12 cellular contexts compared by ENCODE assay signal in genomic region chr6:34241351-34242215, GRCh38. TPM values are rescaled to one million over a fixed set of nuclear protein-coding genes. Genes with fewer than 3 reads are reported as not detected.
A peak's percentile ranks its signal among the peaks of the same experiment; 100 is the strongest.
DNase-seq lines count a peak whose midpoint lies in the region; ATAC-seq, FAIRE-seq and TF ChIP-seq lines count a peak whose summit lies in the region.
"Had no signal": no experiment of that assay in that cellular context is flagged by ENCODE, and none has a peak within 500 bp of the region (broad histone marks: within the 10 kb centered on the region; RNA-seq: fewer than 3 reads in every experiment).

No MANE protein-coding gene starts in this region.

- peaks cover 65% of the 10 kb centered on the region for H3K36me3 Mint-ChIP-seq in activated CD4-positive, alpha-beta memory T cell treated with anti-CD3 and anti-CD28 coated beads, Interleukin-2, amount 10 ng/mL, durations not matched to agents 7 days and 5 days (ENCODE audit: low read depth)

- TF ChIP-seq RAD21 in A549 (conservative IDR thresholded peaks at IDR 0.05 in 1 of 2, IDR thresholded peaks at IDR 0.05 in 1 of 2) = no peak

- ATAC-seq in A549 (no peak), HG03039 (IDR thresholded peaks at IDR 0.05; ENCODE audit: unreplicated experiment) (no peak), GM18909 (IDR thresholded peaks at IDR 0.05; ENCODE audit: poor library complexity, unreplicated experiment) (no peak), HG03025 (IDR thresholded peaks at IDR 0.05; ENCODE audit: low FRiP score, unreplicated experiment) (no peak)

- CTCF ChIA-PET in A549 (lab: Yijun Ruan, JAX) = interaction anchor here (1.2 to 3.9 kb wide), 2 partner anchors 45 to 173 kb away, joined by 4 to 19 read pairs; no protein-coding TSS in a partner anchor
- CTCF ChIA-PET in activated CD4-positive, alpha-beta memory T cell treated with anti-CD3 and anti-CD28 coated beads, Interleukin-2, amount 10 ng/mL, durations not matched to agents 7 days and 5 days (lab: Charles Lee) = no interaction called here

- POLR2A ChIA-PET in A549 (lab: Yijun Ruan, JAX) = no interaction called here
- POLR2A ChIA-PET in activated CD4-positive, alpha-beta memory T cell treated with anti-CD3 and anti-CD28 coated beads, Interleukin-2, amount 10 ng/mL, durations not matched to agents 7 days and 5 days (lab: Charles Lee) = no interaction called here

- H3K27ac ChIP-seq in A549 (peak overlapping the region in 1 of 2 experiments; percentile 93; a peak in 3 of 6 replicates), kidney (ENCODE audit: low read depth in 2 of 2, low read length in 2 of 2) (no peak overlapping the region), transverse colon (no peak overlapping the region)
- H3K27ac ChIP-seq: parathyroid adenoma, suprapubic skin had no signal

- H3K36me3 ChIP-seq in kidney (ENCODE audit: control insufficient read depth in 1 of 2, insufficient read depth in 2 of 2, low read length in 2 of 2) (no peaks in the 10 kb centered on the region), transverse colon (no peaks in the 10 kb centered on the region)

- TF ChIP-seq EP300 in A549 (IDR thresholded peaks at IDR 0.05) (no peak), transverse colon (IDR thresholded peaks at IDR 0.05; ENCODE audit: low read depth) (no peak)

- H3K4me3 Mint-ChIP-seq in activated CD4-positive, alpha-beta memory T cell treated with anti-CD3 and anti-CD28 coated beads, Interleukin-2, amount 10 ng/mL, durations not matched to agents 7 days and 5 days = no peak overlapping the region

- peaks cover 81% of the 10 kb centered on the region for H3K4me1 ChIP-seq in A549
- H3K4me1 ChIP-seq in kidney (ENCODE audit: control insufficient read depth in 1 of 2, insufficient read depth in 1 of 2, low read depth in 1 of 2, low read length in 2 of 2) = peaks cover 2 to 4% of the 10 kb centered on the region in 2 donors
- peaks cover 10 to 35% (median 29%) of the 10 kb centered on the region in 4 donors for H3K4me1 ChIP-seq in transverse colon
- H3K4me1 ChIP-seq: parathyroid adenoma had no signal

- H3K27me3 ChIP-seq in transverse colon = no peaks in the 10 kb centered on the region
- H3K27me3 ChIP-seq: suprapubic skin had no signal

- 79% methylated on average over 10 of the region's 13 CpGs for whole genome bisulfite sequencing in A549 (ENCODE audit: missing lambda C conversion rate)
- WGBS in transverse colon (ENCODE audit: low coverage in 1 of 2), 2 donors = 88 to 93% methylated on average over 3 to 13 of the region's 13 CpGs

- DNase-seq in A549 (ENCODE audit: low read depth in 1 of 2, low spot score in 1 of 2) (no peak), ELF-1 (ENCODE audit: low read depth, low spot score) (peak; percentile 3), kidney (peak; percentile 37), transverse colon (no peak)
- no peak for DNase-seq in activated CD4-positive, alpha-beta memory T cell treated with anti-CD3 and anti-CD28 coated beads, Interleukin-2, amount 10 ng/mL, durations not matched to agents 7 days and 5 days
- DNase-seq: glutamatergic neuron; stimulated activated CD4-positive, alpha-beta T cell treated with anti-CD3 and anti-CD28 coated beads, Interleukin-4, amount 100 ng/mL, for 1 hour had no signal

- FAIRE-seq in A549 (lab: Jason Lieb, UNC) (no peak), kidney (lab: Jason Lieb, UNC) (no peak)

- TF ChIP-seq POLR2A in A549 (IDR thresholded peaks at IDR 0.05; ENCODE audit: low read length) (no peak), transverse colon (IDR thresholded peaks at IDR 0.05) (no peak)

- in situ Hi-C loops in transverse colon (cut with MboI; ENCODE audit: low pct_ligation_motif_present in 1 of 4, low pct_unique_long_range_greater_than_20kb in 1 of 4, low sequenced_read_pairs in 3 of 4) = loop anchor here in 1 of 4 donors (10.0 kb wide), 1 partner anchor 173 kb away; no protein-coding TSS in a partner anchor

- peak overlapping the region; percentile 66 for H3K27ac Mint-ChIP-seq in activated CD4-positive, alpha-beta memory T cell treated with anti-CD3 and anti-CD28 coated beads, Interleukin-2, amount 10 ng/mL, durations not matched to agents 7 days and 5 days

- H3K4me3 ChIP-seq in A549 = no peak overlapping the region
- H3K4me3 ChIP-seq in kidney (ENCODE audit: low read length in 2 of 2) = no peak overlapping the region
- H3K4me3 ChIP-seq in transverse colon = no peak overlapping the region
- H3K4me3 ChIP-seq: suprapubic skin had no signal

- intact Hi-C loops in kidney (cut with DNase I) (loop anchor here (10.0 kb wide), 1 partner anchor 173 kb away; no protein-coding TSS in a partner anchor), transverse colon (cut with DNase I; ENCODE audit: low total_unique reads) (loop anchor here (10.0 kb wide), 1 partner anchor 173 kb away; no protein-coding TSS in a partner anchor)

- H3K9me3 ChIP-seq in A549 = no peaks in the 10 kb centered on the region
- no peaks in the 10 kb centered on the region for H3K9me3 ChIP-seq in kidney (ENCODE audit: control insufficient read depth in 1 of 2, low read length in 2 of 2)
- H3K9me3 ChIP-seq in transverse colon = no peaks in the 10 kb centered on the region
- H3K9me3 ChIP-seq: suprapubic skin had no signal

- H3K9me3 Mint-ChIP-seq in activated CD4-positive, alpha-beta memory T cell treated with anti-CD3 and anti-CD28 coated beads, Interleukin-2, amount 10 ng/mL, durations not matched to agents 7 days and 5 days = no peaks in the 10 kb centered on the region

- no peak overlapping the region for H3K9ac ChIP-seq in kidney (ENCODE audit: low read length in 2 of 2)
- H3K9ac ChIP-seq: parathyroid adenoma had no signal

- peak overlapping the region; percentile 91; the same call in 2 of the 3 replicates for H3K4me2 ChIP-seq in A549

- no peaks in the 10 kb centered on the region for H3K27me3 Mint-ChIP-seq in activated CD4-positive, alpha-beta memory T cell treated with anti-CD3 and anti-CD28 coated beads, Interleukin-2, amount 10 ng/mL, durations not matched to agents 7 days and 5 days

- TF ChIP-seq CTCF in A549 (IDR thresholded peaks at IDR 0.05) (no peak), kidney (IDR thresholded peaks at IDR 0.05; ENCODE audit: borderline replicate concordance, extremely low read depth, insufficient read depth) (no peak), transverse colon (IDR thresholded peaks at IDR 0.05) (no peak)

- peaks cover 77% of the 10 kb centered on the region for H3K4me1 Mint-ChIP-seq in activated CD4-positive, alpha-beta memory T cell treated with anti-CD3 and anti-CD28 coated beads, Interleukin-2, amount 10 ng/mL, durations not matched to agents 7 days and 5 days

TF ChIP-seq in A549, 52 proteins besides CTCF, POLR2A, EP300 and RAD21 (continues in another document):
- TF ChIP-seq PHF8 (IDR thresholded peaks at IDR 0.05; ENCODE audit: borderline replicate concordance, low read depth) (no peak), CHD4 (IDR thresholded peaks at IDR 0.05; ENCODE audit: borderline replicate concordance) (no peak), MYC (IDR thresholded peaks at IDR 0.05; ENCODE audit: borderline replicate concordance, low read length) (no peak), GATA3 (IDR thresholded peaks at IDR 0.05; ENCODE audit: borderline replicate concordance) (no peak), FOSB (CRISPR knock-in tag; IDR thresholded peaks at IDR 0.05) (no peak), ZSCAN20 (CRISPR knock-in tag; IDR thresholded peaks at IDR 0.05) (no peak), EHMT2 (IDR thresholded peaks at IDR 0.05; ENCODE audit: low read depth) (no peak), ZNF302 (CRISPR knock-in tag; IDR thresholded peaks at IDR 0.05) (no peak)
- TF ChIP-seq, protein P1, sequence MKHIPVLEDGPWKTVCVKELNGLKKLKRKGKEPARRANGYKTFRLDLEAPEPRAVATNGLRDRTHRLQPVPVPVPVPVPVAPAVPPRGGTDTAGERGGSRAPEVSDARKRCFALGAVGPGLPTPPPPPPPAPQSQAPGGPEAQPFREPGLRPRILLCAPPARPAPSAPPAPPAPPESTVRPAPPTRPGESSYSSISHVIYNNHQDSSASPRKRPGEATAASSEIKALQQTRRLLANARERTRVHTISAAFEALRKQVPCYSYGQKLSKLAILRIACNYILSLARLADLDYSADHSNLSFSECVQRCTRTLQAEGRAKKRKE (CRISPR knock-in tag; IDR thresholded peaks at IDR 0.05; ENCODE audit: low read depth) = no peak
- TF ChIP-seq, protein P2, sequence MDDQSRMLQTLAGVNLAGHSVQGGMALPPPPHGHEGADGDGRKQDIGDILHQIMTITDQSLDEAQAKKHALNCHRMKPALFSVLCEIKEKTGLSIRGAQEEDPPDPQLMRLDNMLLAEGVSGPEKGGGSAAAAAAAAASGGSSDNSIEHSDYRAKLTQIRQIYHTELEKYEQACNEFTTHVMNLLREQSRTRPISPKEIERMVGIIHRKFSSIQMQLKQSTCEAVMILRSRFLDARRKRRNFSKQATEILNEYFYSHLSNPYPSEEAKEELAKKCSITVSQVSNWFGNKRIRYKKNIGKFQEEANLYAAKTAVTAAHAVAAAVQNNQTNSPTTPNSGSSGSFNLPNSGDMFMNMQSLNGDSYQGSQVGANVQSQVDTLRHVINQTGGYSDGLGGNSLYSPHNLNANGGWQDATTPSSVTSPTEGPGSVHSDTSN (IDR thresholded peaks at IDR 0.05) = no peak

RNA-seq across cellular contexts. Expression of gene HMGA1, which starts 4.9 kb away (rescaled TPM):
- polyA plus RNA-seq in A549 (2011; rRNA removed) (119 and 127 TPM in 2 replicates), A549 (2017; fragmentation: RNase III; extraction: RNeasy Plus Mini Kit Qiagen cat#74134 plus additional on column Dnase treatment) (241 to 280 TPM (median 249 TPM) in 3 replicates), kidney (ENCODE audit: insufficient read depth, low read depth, low replicate concordance) (27.1 TPM)
- 344 and 469 TPM in 2 replicates for polyA plus RNA-seq in A549 (2012; cell fraction: cytosol; rRNA removed)
- polyA plus RNA-seq in A549 (2012; cell fraction: nucleus; rRNA removed) = 259 and 338 TPM in 2 replicates
- polyA minus RNA-seq in A549 (2011; rRNA and poly(A)+ RNA removed) = 88.2 and 109 TPM in 2 replicates
- total RNA-seq in activated CD4-positive, alpha-beta memory T cell treated with anti-CD3 and anti-CD28 coated beads, Interleukin-2, amount 10 ng/mL, durations not matched to agents 7 days and 5 days = 100 to 1,000 TPM; 269 to 282 TPM
- total RNA-seq in kidney (46.5 TPM), transverse colon (100 to 1,000 TPM in 1 of 4 donors, 10 to 100 TPM in 3; 23.2 to 112 (median 63.2) TPM)

RNA-seq across cellular contexts. Expression of gene SMIM29, which starts 7.2 kb away (rescaled TPM):
- polyA plus RNA-seq in A549 (2011; rRNA removed) (8.1 and 11.0 TPM in 2 replicates), A549 (2017; fragmentation: RNase III; extraction: RNeasy Plus Mini Kit Qiagen cat#74134 plus additional on column Dnase treatment) (13.2 to 15.4 TPM (median 15.0 TPM) in 3 replicates), kidney (ENCODE audit: insufficient read depth, low read depth, low replicate concordance) (53.5 TPM)
- 22.5 and 26.3 TPM in 2 replicates for polyA plus RNA-seq in A549 (2012; cell fraction: cytosol; rRNA removed)
- 24.9 and 27.1 TPM in 2 replicates for polyA plus RNA-seq in A549 (2012; cell fraction: nucleus; rRNA removed)
- 8.6 and 11.5 TPM in 2 replicates for polyA minus RNA-seq in A549 (2011; rRNA and poly(A)+ RNA removed)
- 10 to 100 TPM; 38.3 to 38.4 TPM for total RNA-seq in activated CD4-positive, alpha-beta memory T cell treated with anti-CD3 and anti-CD28 coated beads, Interleukin-2, amount 10 ng/mL, durations not matched to agents 7 days and 5 days
- total RNA-seq in kidney (22.6 TPM), transverse colon (10 to 100 TPM in 3 of 4 donors, 1 to 10 TPM in 1; 8.2 to 14.9 (median 12.5) TPM)

Comparison
In these comparisons a context has a peak if more than half of its experiments do, and no peak if none do; other contexts are left out.
1. DNase-seq: peak in ELF-1 (single experiment) and kidney (single experiment); none in A549 (0 of 2), activated CD4-positive, alpha-beta memory T cell treated with anti-CD3 and anti-CD28 coated beads, Interleukin-2, amount 10 ng/mL, durations not matched to agents 7 days and 5 days (single experiment) and transverse colon (single experiment).